8 cellular contexts compared by ENCODE assay signal in the genomic region with DNA sequence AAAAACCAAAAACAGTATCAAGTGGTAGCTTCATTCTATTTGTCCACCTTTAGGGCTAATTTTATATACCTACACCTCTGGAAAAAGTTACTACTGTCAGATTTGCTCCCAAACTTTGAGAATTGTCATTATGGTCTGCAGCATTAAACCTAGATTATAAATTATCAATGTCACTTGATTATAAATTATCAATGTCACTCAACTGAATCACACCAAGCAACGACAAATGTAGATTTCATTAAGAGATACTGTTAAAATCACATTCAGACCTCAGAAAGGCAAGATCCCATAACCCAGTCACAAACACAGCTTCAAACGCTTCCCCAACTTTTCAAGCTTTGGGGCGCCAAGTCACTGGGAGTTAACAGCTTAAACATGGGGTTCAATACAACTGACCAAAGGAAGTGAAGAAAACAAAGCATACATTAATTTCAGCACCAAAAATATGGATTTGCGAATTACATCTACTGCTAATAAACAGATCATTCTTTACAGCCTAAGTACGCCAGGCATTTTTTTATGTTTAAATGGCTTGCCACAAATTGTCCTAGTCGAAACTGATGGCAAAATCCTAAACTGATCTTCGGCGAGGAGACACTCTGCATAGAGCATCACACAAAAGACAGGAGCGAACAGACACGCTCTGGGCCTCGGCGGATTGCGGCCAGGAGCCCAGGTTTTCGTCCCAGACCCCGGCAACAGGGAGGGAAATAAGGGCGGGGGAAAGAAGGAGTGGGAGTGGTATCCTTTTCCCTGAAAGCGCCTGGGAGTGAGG. TPM values are rescaled to one million over a fixed set of nuclear protein-coding genes. Genes with fewer than 3 reads are reported as not detected.
DNase-seq lines count a peak whose midpoint lies in the region; ATAC-seq and TF ChIP-seq lines count a peak whose summit lies in the region.

No MANE protein-coding gene starts in this region.

- no peak for DNase-seq in DND-41
- no peak for DNase-seq in astrocyte of the spinal cord (ENCODE audit: low read depth, low spot score)
- DNase-seq in left colon = no peak
- peak in 9 of 49 donors; percentile 17 to 55 (median 35) for DNase-seq in substantia nigra (lab: John Stamatoyannopoulos, UW)
- no peak for DNase-seq in NCI-H446 treated with DMSO at 0.1 percent for 48 hours (lab: John Stamatoyannopoulos, UW)
- DNase-seq in NCI-H187 (lab: John Stamatoyannopoulos, UW) = no peak

- TF ChIP-seq CTCF in DND-41 (IDR thresholded peaks at IDR 0.05; ENCODE audit: borderline replicate concordance, extremely low read depth, low read length, poor library complexity, severe bottlenecking) = no peak
- no peak for TF ChIP-seq CTCF in astrocyte of the spinal cord (IDR thresholded peaks at IDR 0.05; ENCODE audit: low read depth, low read length)

- H3K27ac ChIP-seq in DND-41 (ENCODE audit: low read length) (peak overlapping the region; percentile 74), substantia nigra (ENCODE audit: low read depth, low read length, poor library complexity, severe bottlenecking) (peak overlapping the region; percentile 93)

- H3K4me3 ChIP-seq in DND-41 (ENCODE audit: low read depth in 1 of 2, low read length in 2 of 2) (peak overlapping the region; percentile 87 to 90), astrocyte of the spinal cord (ENCODE audit: low read depth, low read length) (peak overlapping the region; percentile 93)

- peak overlapping the region; percentile 96 for H2AFZ ChIP-seq in DND-41 (ENCODE audit: low read depth, low read length)

- H3K79me2 ChIP-seq in DND-41 (ENCODE audit: insufficient read depth, low read length) = peaks cover 50% of the 10 kb centered on the region

- H3K4me1 ChIP-seq in DND-41 (ENCODE audit: insufficient read depth, low read length) = peaks cover 58% of the 10 kb centered on the region

- intact Hi-C loops in left colon (cut with DNase I, micrococcal nuclease) = no loop called here

- H3K9ac ChIP-seq in DND-41 (ENCODE audit: low read depth, low read length) = peak overlapping the region; percentile 89

- H3K4me2 ChIP-seq in DND-41 (ENCODE audit: insufficient read depth, low read length) = peak overlapping the region; percentile 77

- H4K20me1 ChIP-seq in DND-41 (ENCODE audit: insufficient read depth, low read length) = peaks cover 20% of the 10 kb centered on the region; the same call in 1 of the 2 replicates

- no peaks in the 10 kb centered on the region for H3K9me3 ChIP-seq in DND-41 (ENCODE audit: insufficient read depth, low read length, severe bottlenecking)

- H3K36me3 ChIP-seq in DND-41 (ENCODE audit: insufficient read depth, low read length) = no peaks in the 10 kb centered on the region; the same call in 1 of the 2 replicates

- ATAC-seq in DND-41 (ENCODE audit: insufficient read depth, low read depth) (peak; percentile 4; the same call in 1 of the 3 replicates), HG03196 (IDR thresholded peaks at IDR 0.05; ENCODE audit: unreplicated experiment) (peak; percentile 6), left colon (peak; percentile 7), HG03097 (IDR thresholded peaks at IDR 0.05; ENCODE audit: low FRiP score, unreplicated experiment) (no peak)

- no peaks in the 10 kb centered on the region for H3K27me3 ChIP-seq in DND-41 (ENCODE audit: insufficient read depth, low read length, poor library complexity)

- in situ Hi-C loops in astrocyte of the spinal cord (cut with HindIII; ENCODE audit: low sequenced_read_pairs) = no loop called here

RNA-seq across cellular contexts. Expression of a gene that starts 1.0 kb away (rescaled TPM):
- total RNA-seq in left colon = 10 to 100 TPM; 97.1 to 99.5 TPM
